ENCODE assay signal across 10 cellular contexts in the genomic region with DNA sequence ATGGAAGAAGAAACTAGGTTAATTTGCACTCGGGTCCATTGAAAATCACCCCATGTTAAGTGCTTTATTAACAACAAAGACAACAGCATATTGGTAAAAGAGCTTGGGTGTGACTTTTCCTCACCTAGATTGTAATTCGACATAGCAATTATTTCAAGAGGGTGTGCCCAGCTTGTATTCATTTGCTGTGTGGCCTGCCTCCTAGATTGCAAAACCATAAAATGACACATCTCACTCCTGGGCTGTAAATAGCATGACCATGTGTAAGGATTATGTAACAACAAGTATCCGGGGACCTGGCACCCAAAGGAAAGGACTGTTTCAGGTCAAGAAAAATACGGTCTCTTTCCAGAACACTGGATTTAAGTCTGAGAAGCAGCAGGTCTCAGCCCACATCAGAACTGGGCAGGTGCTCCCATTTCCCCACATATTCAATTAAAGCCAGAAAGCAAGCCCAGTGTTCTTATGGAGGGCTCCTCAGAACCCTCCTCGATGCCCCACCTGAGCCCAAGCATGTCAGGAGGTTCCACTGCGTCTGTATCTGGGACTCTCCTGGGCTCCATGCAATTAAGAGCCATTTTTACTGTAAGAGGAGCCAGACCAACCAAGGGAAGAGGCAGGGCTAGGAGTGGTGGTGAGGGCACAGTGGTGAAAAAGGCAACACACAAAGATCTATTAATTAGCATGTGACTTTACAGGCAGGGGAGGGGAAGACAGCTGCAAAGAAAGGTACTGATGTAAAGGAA. TPM values are rescaled to one million over a fixed set of nuclear protein-coding genes. Genes with fewer than 3 reads are reported as not detected.
DNase-seq lines count a peak whose midpoint lies in the region; ATAC-seq and TF ChIP-seq lines count a peak whose summit lies in the region.
"Had no signal": no experiment of that assay in that cellular context is flagged by ENCODE, and none has a peak within 500 bp of the region (broad histone marks: within the 10 kb centered on the region; RNA-seq: fewer than 3 reads in every experiment).

No MANE protein-coding gene starts in this region.

- H4K20me1 ChIP-seq in Loucy (ENCODE audit: insufficient read depth, low read length, poor library complexity, severe bottlenecking) = peaks cover 2% of the 10 kb centered on the region
- no peaks in the 10 kb centered on the region for H4K20me1 ChIP-seq in mammary epithelial cell (ENCODE audit: insufficient read depth, low read length)

- dilution Hi-C loops in mammary epithelial cell (cut with HindIII; ENCODE audit: low sequenced_read_pairs) = no loop called here

- H3K4me3 ChIP-seq in Loucy (ENCODE audit: low read length, poor library complexity, severe bottlenecking) (no peak overlapping the region), mammary epithelial cell (replicated peaks in 1 of 3; ENCODE audit: insufficient read depth in 1 of 3, low read depth in 2 of 3, low read length in 3 of 3) (no peak overlapping the region), mesendoderm (ENCODE audit: low read length) (no peak overlapping the region)

- H3K9ac ChIP-seq in Loucy (ENCODE audit: low read depth, low read length, poor library complexity, severe bottlenecking) = no peak overlapping the region
- H3K9ac ChIP-seq in mammary epithelial cell (ENCODE audit: insufficient read depth, low read length) = no peak overlapping the region
- no peak overlapping the region for H3K9ac ChIP-seq in mesendoderm (ENCODE audit: low read length)

- no peaks in the 10 kb centered on the region for H3K9me2 ChIP-seq in Loucy (replicated peaks; ENCODE audit: low read depth, low read length)

- in situ Hi-C loops in mammary epithelial cell (cut with MboI; ENCODE audit: low sequenced_read_pairs in 2 of 2) = no loop called here

- ATAC-seq in GM19397 (IDR thresholded peaks at IDR 0.05; ENCODE audit: unreplicated experiment) = no peak
- ATAC-seq: activated CD4-positive, alpha-beta T cell treated with anti-CD3 and anti-CD28 coated beads for 36 hours had no signal

- BruUV-seq in mammary epithelial cell (replicated peaks; lab: Mats Ljungman, UMichigan) = no TSS peak

- H3K27ac Mint-ChIP-seq in HFFc6 = no peak overlapping the region; the same call in 1 of the 2 replicates
- H3K27ac Mint-ChIP-seq: activated CD4-positive, alpha-beta T cell treated with anti-CD3 and anti-CD28 coated beads for 36 hours had no signal

- 37% methylated on average over 6 of the region's 6 CpGs for WGBS in mammary epithelial cell (ENCODE audit: low coverage, missing lambda C conversion rate)
- no CpG with 5 or more reads among the region's 6 CpGs for WGBS in mesendoderm (ENCODE audit: extremely low coverage, insufficient coverage, low lambda C conversion rate)

- H2BK120ac ChIP-seq in mesendoderm (ENCODE audit: low read depth, low read length) = no peak overlapping the region

- H3K4me1 ChIP-seq in Loucy (ENCODE audit: insufficient read depth, low read length, poor library complexity, severe bottlenecking) (peaks cover 16% of the 10 kb centered on the region), mammary epithelial cell (ENCODE audit: insufficient read depth, low read length) (peaks cover 16% of the 10 kb centered on the region), mesendoderm (ENCODE audit: control insufficient read depth, low read depth, low read length) (no peaks in the 10 kb centered on the region)

- H3K18ac ChIP-seq in mesendoderm (ENCODE audit: low read length) = no peak overlapping the region

- no peak overlapping the region for H2BK5ac ChIP-seq in mesendoderm (ENCODE audit: low read length)

- H2AFZ ChIP-seq in Loucy (ENCODE audit: low read length) (no peak overlapping the region), mammary epithelial cell (ENCODE audit: low read depth, low read length) (no peak overlapping the region)

- no peaks in the 10 kb centered on the region for H3K36me3 Mint-ChIP-seq in HFFc6 (ENCODE audit: low read depth)

- peak overlapping the region; percentile 36 for H3K4me2 ChIP-seq in Loucy (ENCODE audit: low read depth, low read length, poor library complexity, severe bottlenecking)
- H3K4me2 ChIP-seq in mammary epithelial cell (ENCODE audit: insufficient read depth, low read depth, low read length) = peak overlapping the region; percentile 47
- H3K4me2 ChIP-seq in mesendoderm (ENCODE audit: low read length) = no peak overlapping the region

- peaks cover 9% of the 10 kb centered on the region for H3K27me3 Mint-ChIP-seq in HFFc6 (ENCODE audit: insufficient read depth)
- H3K27me3 Mint-ChIP-seq: activated CD4-positive, alpha-beta T cell treated with anti-CD3 and anti-CD28 coated beads for 36 hours had no signal

- H3K27ac ChIP-seq in mammary epithelial cell (ENCODE audit: insufficient read depth, low read depth, low read length) = no peak overlapping the region
- no peak overlapping the region for H3K27ac ChIP-seq in mesendoderm (ENCODE audit: low read depth, low read length)

- no peak overlapping the region for H3K4ac ChIP-seq in mesendoderm (ENCODE audit: low read depth, low read length)

- peak; percentile 48 for DNase-seq in CD1c-positive myeloid dendritic cell (ENCODE audit: extremely low spot score)
- peak; percentile 84 for DNase-seq in mammary epithelial cell
- peak; percentile 34 for DNase-seq in mesendoderm
- no peak for DNase-seq in HFFc6
- DNase-seq in T-helper 2 cell = no peak
- no peak for DNase-seq in KG1 (lab: John Stamatoyannopoulos, UW)
- DNase-seq: activated CD4-positive, alpha-beta T cell treated with anti-CD3 and anti-CD28 coated beads for 36 hours; NCI-H187 had no signal

- H3K23ac ChIP-seq in mesendoderm (ENCODE audit: low read length) = no peak overlapping the region

- intact Hi-C loops in mammary epithelial cell (cut with micrococcal nuclease) = loop anchor here (2.0 kb wide), 1 partner anchor 39 kb away; a partner anchor contains a TSS

- H3F3A ChIP-seq in Loucy (ENCODE audit: low read depth) = no peaks in the 10 kb centered on the region

- no peak overlapping the region for H2AK5ac ChIP-seq in mesendoderm (ENCODE audit: low read length)

- TF ChIP-seq CTCF in Loucy (conservative IDR thresholded peaks at IDR 0.05; ENCODE audit: low read length) (no peak), mammary epithelial cell (conservative IDR thresholded peaks at IDR 0.05 in 1 of 2, IDR thresholded peaks at IDR 0.05 in 1 of 2; ENCODE audit: extremely low read depth in 1 of 2, insufficient read depth in 1 of 2, low read depth in 1 of 2, low read length in 2 of 2) (peak in 1 of 2 donors; percentile 14), HFFc6 (IDR thresholded peaks at IDR 0.05) (no peak)

- H3K36me3 ChIP-seq in Loucy (ENCODE audit: insufficient read depth, low read length) = peaks cover 20% of the 10 kb centered on the region; the same call in 1 of the 2 replicates
- H3K36me3 ChIP-seq in mammary epithelial cell (ENCODE audit: insufficient read depth, low read length) = no peaks in the 10 kb centered on the region
- no peaks in the 10 kb centered on the region for H3K36me3 ChIP-seq in mesendoderm (ENCODE audit: control insufficient read depth, insufficient read depth, low read length)

- H3K79me1 ChIP-seq in mesendoderm (ENCODE audit: low read length) = peaks cover 8% of the 10 kb centered on the region

- H3K79me2 ChIP-seq in Loucy (ENCODE audit: insufficient read depth, low read length) = peaks cover 77% of the 10 kb centered on the region
- H3K79me2 ChIP-seq in mammary epithelial cell (ENCODE audit: insufficient read depth, low read length) = peaks cover 56% of the 10 kb centered on the region
- peaks cover 8% of the 10 kb centered on the region for H3K79me2 ChIP-seq in mesendoderm (ENCODE audit: control insufficient read depth, insufficient read depth, low read length)

- H3K27me3 ChIP-seq in Loucy (ENCODE audit: insufficient read depth, low read length, poor library complexity, severe bottlenecking) (no peaks in the 10 kb centered on the region), mammary epithelial cell (ENCODE audit: insufficient read depth, low read length) (no peaks in the 10 kb centered on the region), mesendoderm (ENCODE audit: insufficient read depth, low read length, poor library complexity) (no peaks in the 10 kb centered on the region)

- H3K4me1 Mint-ChIP-seq in HFFc6 (ENCODE audit: low read depth) = peaks cover 18% of the 10 kb centered on the region

- H3K56ac ChIP-seq in mesendoderm (ENCODE audit: low read length) = no peak overlapping the region

- no peak overlapping the region for H4K5ac ChIP-seq in mesendoderm (ENCODE audit: low read length)

- H4K8ac ChIP-seq in mesendoderm (ENCODE audit: low read depth, low read length) = no peak overlapping the region

- no peaks in the 10 kb centered on the region; the same call in 1 of the 2 replicates for H3K9me3 Mint-ChIP-seq in HFFc6

- no peak overlapping the region for H2BK15ac ChIP-seq in mesendoderm (replicated peaks; ENCODE audit: low read depth)

- CTCF ChIA-PET in mammary epithelial cell (lab: Charles Lee; ENCODE audit: low non-redundant PET) = no interaction called here

- no peak overlapping the region for H3K4me3 Mint-ChIP-seq in HFFc6
- H3K4me3 Mint-ChIP-seq: activated CD4-positive, alpha-beta T cell treated with anti-CD3 and anti-CD28 coated beads for 36 hours had no signal

- H3K9me3 ChIP-seq in Loucy (ENCODE audit: insufficient read depth, low read depth, low read length) (no peaks in the 10 kb centered on the region), mammary epithelial cell (replicated peaks; ENCODE audit: insufficient read depth, low read length) (no peaks in the 10 kb centered on the region)

RNA-seq across cellular contexts. Expression of a gene that starts 39.2 kb away (rescaled TPM):
- 10 to 100 TPM; 20.7 to 29.5 TPM for total RNA-seq in mammary epithelial cell
- polyA plus RNA-seq in mammary epithelial cell = 14.1 TPM
- 9.7 TPM for polyA minus RNA-seq in mammary epithelial cell
- polyA plus RNA-seq in mesendoderm (2013, experiment 1 of 2) = 17.2 TPM
- polyA plus RNA-seq in mesendoderm (2013, experiment 2 of 2) = 17.8 TPM
- total RNA-seq in HFFc6 (2021; fragmentation: NEBNext Ultra II Directional; extraction: Animal tissue kit (Norgen Biotek cat#: 25700)) = 1 to 10 TPM; 2.0 to 3.5 (median 3.2) TPM

Comparison
In these comparisons a context has a peak if more than half of its experiments do, and no peak if none do; other contexts are left out.
1. DNase-seq: peak in CD1c-positive myeloid dendritic cell (single experiment), mammary epithelial cell (single experiment) and mesendoderm (single experiment); none in HFFc6 (single experiment), T-helper 2 cell (0 of 5) and KG1 (single experiment).
2. RNA of a gene that starts 39.2 kb away (total RNA-seq): 20.7 to 29.5 TPM in mammary epithelial cell; 2.0 to 3.5 TPM in HFFc6; every median in the first group is over 4 times any median in the second.